Comparison of ENCODE assay signal across 20 cellular contexts in genomic region chr11:113877673-113878060, GRCh38. TPM values are rescaled to one million over a fixed set of nuclear protein-coding genes. Genes with fewer than 3 reads are reported as not detected.
DNase-seq lines count a peak whose midpoint lies in the region; ATAC-seq and TF ChIP-seq lines count a peak whose summit lies in the region.
"Had no signal": no experiment of that assay in that cellular context is flagged by ENCODE, and none has a peak within 500 bp of the region (broad histone marks: within the 10 kb centered on the region; RNA-seq: fewer than 3 reads in every experiment).

No MANE protein-coding gene starts in this region.

- in situ Hi-C loops in ACHN (cut with HindIII; ENCODE audit: low pct_ligation_motif_present, low pct_unique_long_range_greater_than_20kb, low sequenced_read_pairs): no loop called here

- POLR2A ChIA-PET in OCI-LY7 (lab: Charles Lee): no interaction called here

- no peaks in the 10 kb centered on the region for H3K9me3 ChIP-seq in OCI-LY7 (ENCODE audit: low read length)

- H4K20me1 ChIP-seq in OCI-LY7 (ENCODE audit: insufficient read depth, low read length): 0 out of 2 replicates have a peak, but pooled peaks cover 2% of the 10 kb centered on the region

- H3K36me3 ChIP-seq in OCI-LY7 (ENCODE audit: insufficient read depth, low read length): 0 out of 2 replicates have a peak, but pooled peaks cover 6% of the 10 kb centered on the region
- H3K36me3 ChIP-seq: cardiac muscle cell had no signal

- no peak for ATAC-seq in activated naive CD4-positive, alpha-beta T cell treated with anti-CD3 and anti-CD28 coated beads, Interleukin-2, amount 50 U/mL, for 72 hours
- no peak for ATAC-seq in HG03354 (IDR thresholded peaks at IDR 0.05; ENCODE audit: poor library complexity, severe bottlenecking, unreplicated experiment)
- ATAC-seq: effector memory CD8-positive, alpha-beta T cell; left ventricle myocardium superior had no signal

- no peaks in the 10 kb centered on the region for H3K27me3 Mint-ChIP-seq in activated naive CD4-positive, alpha-beta T cell treated with anti-CD3 and anti-CD28 coated beads for 36 hours (ENCODE audit: low read depth)
- H3K27me3 Mint-ChIP-seq: effector memory CD8-positive, alpha-beta T cell had no signal

- DNase-seq in activated naive CD4-positive, alpha-beta T cell treated with anti-CD3 and anti-CD28 coated beads for 36 hours: no peak
- DNase-seq in activated naive CD4-positive, alpha-beta T cell treated with Interleukin-2 at 50 U/mL for 16 hours: no peak
- DNase-seq in OCI-LY7 (ENCODE audit: low spot score) (peak; percentile 20), pulmonary artery endothelial cell (ENCODE audit: low read depth, low spot score) (peak; percentile 39), NOMO-1 treated with dmso at 0.1 percent for 144 hours (lab: John Stamatoyannopoulos, UW; ENCODE audit: unreplicated experiment) (no peak), ACHN (no peak)
- no peak for DNase-seq in activated naive CD4-positive, alpha-beta T cell treated with anti-CD3 and anti-CD28 coated beads, Interleukin-2, amount 50 U/mL, for 72 hours (ENCODE audit: low spot score in 2 of 2)
- DNase-seq: activated CD8-positive, alpha-beta memory T cell treated with anti-CD3 and anti-CD28 coated beads for 24 hours; effector memory CD8-positive, alpha-beta T cell; left ventricle myocardium superior; NCI-H345; NK-92 treated with Interleukin-12 subunit alpha and Interleukin-12 subunit beta, amount 100 ng/mL, for 24 hours; SHP77; stimulated activated CD4-positive, alpha-beta T cell treated with anti-CD3 and anti-CD28 coated beads, Interleukin-12 subunit alpha, Interleukin-12 subunit beta, amount 100 ng/mL, for 4 hours; stimulated activated naive CD4-positive, alpha-beta T cell treated with Interleukin-2 at 50 U/mL for 16 hours; T1000 had no signal

- CTCF ChIA-PET in activated naive CD4-positive, alpha-beta T cell treated with anti-CD3 and anti-CD28 coated beads for 36 hours (lab: Charles Lee): no interaction called here
- CTCF ChIA-PET in OCI-LY7 (lab: Charles Lee; ENCODE audit: unreplicated experiment): no interaction called here

- peaks cover 37% of the 10 kb centered on the region for H3K4me1 ChIP-seq in OCI-LY7 (ENCODE audit: insufficient read depth, low read length, poor library complexity, severe bottlenecking)

- H3K4me3 Mint-ChIP-seq in activated naive CD4-positive, alpha-beta T cell treated with anti-CD3 and anti-CD28 coated beads for 36 hours: no peak overlapping the region

- H3K27ac ChIP-seq in OCI-LY7 (ENCODE audit: low read depth, low read length, poor library complexity, severe bottlenecking): peak overlapping the region; percentile 68
- H3K27ac ChIP-seq: cardiac muscle cell had no signal

- peak overlapping the region; percentile 18; the same call in 1 of the 2 replicates for H2AFZ ChIP-seq in OCI-LY7 (ENCODE audit: low read length)

- BruUV-seq in OCI-LY7 (replicated peaks; lab: Mats Ljungman, UMichigan): no TSS peak

- peaks cover 25% of the 10 kb centered on the region for H3K79me2 ChIP-seq in OCI-LY7 (ENCODE audit: insufficient read depth, low read depth, low read length)

- no peak for TF ChIP-seq CTCF in OCI-LY7 (conservative IDR thresholded peaks at IDR 0.05; ENCODE audit: low read length)

- H3K4me1 Mint-ChIP-seq in activated naive CD4-positive, alpha-beta T cell treated with anti-CD3 and anti-CD28 coated beads for 36 hours (ENCODE audit: low read depth): peaks cover 32% of the 10 kb centered on the region

- H3K9me2 ChIP-seq in OCI-LY7 (ENCODE audit: insufficient read depth, low read length): no peaks in the 10 kb centered on the region

- peaks cover 2% of the 10 kb centered on the region for H3K36me3 Mint-ChIP-seq in activated naive CD4-positive, alpha-beta T cell treated with anti-CD3 and anti-CD28 coated beads for 36 hours (ENCODE audit: low read depth)
- H3K36me3 Mint-ChIP-seq in activated naive CD4-positive, alpha-beta T cell treated with anti-CD3 and anti-CD28 coated beads, Interleukin-2, amount 50 U/mL, for 72 hours: peaks cover 6 to 21% of the 10 kb centered on the region in 2 donors

- peak overlapping the region; percentile 96 for H3K4me3 ChIP-seq in OCI-LY7 (ENCODE audit: low read depth, low read length, poor library complexity, severe bottlenecking)
- H3K4me3 ChIP-seq: cardiac muscle cell had no signal

- peaks cover 4% of the 10 kb centered on the region for H3K9me3 Mint-ChIP-seq in activated naive CD4-positive, alpha-beta T cell treated with anti-CD3 and anti-CD28 coated beads for 36 hours
- H3K9me3 Mint-ChIP-seq in activated naive CD4-positive, alpha-beta T cell treated with anti-CD3 and anti-CD28 coated beads, Interleukin-2, amount 50 U/mL, for 72 hours: no peaks in the 10 kb centered on the region
- H3K9me3 Mint-ChIP-seq: effector memory CD8-positive, alpha-beta T cell had no signal

- H3K4me2 ChIP-seq in OCI-LY7 (ENCODE audit: low read length): peak overlapping the region; percentile 82

- peak overlapping the region; percentile 18 for H3K27ac Mint-ChIP-seq in activated naive CD4-positive, alpha-beta T cell treated with anti-CD3 and anti-CD28 coated beads for 36 hours
- H3K27ac Mint-ChIP-seq in activated naive CD4-positive, alpha-beta T cell treated with anti-CD3 and anti-CD28 coated beads, Interleukin-2, amount 50 U/mL, for 72 hours: peak overlapping the region; percentile 16 to 60

- intact Hi-C loops in activated naive CD4-positive, alpha-beta T cell treated with anti-CD3 and anti-CD28 coated beads for 36 hours (cut with micrococcal nuclease): loop anchor here (2.0 to 5.0 kb wide), 2 partner anchors 305 to 563 kb away; partner anchors contain the start of gene TTC12
- intact Hi-C loops in OCI-LY7 (cut with micrococcal nuclease; ENCODE audit: unreplicated experiment): loop anchor here (5.0 to 10.0 kb wide), 3 partner anchors 70 to 527 kb away; partner anchors contain the start of genes C11orf71, HTR3A and RBM7

RNA-seq across cellular contexts. Expression of gene USP28, which starts 2.3 kb away (rescaled TPM):
- 10 to 100 TPM; 26.1 to 26.8 TPM for total RNA-seq in activated naive CD4-positive, alpha-beta T cell treated with anti-CD3 and anti-CD28 coated beads for 36 hours
- total RNA-seq in OCI-LY7 (2014; rRNA removed; shearing (Covaris generic)): 26.8 and 36.8 TPM in 2 replicates
- total RNA-seq in OCI-LY7 (2022) (32.6 and 37.1 TPM in 2 replicates), pulmonary artery endothelial cell (31.7 and 55.2 TPM in 2 replicates)
- total RNA-seq in activated naive CD4-positive, alpha-beta T cell treated with anti-CD3 and anti-CD28 coated beads, Interleukin-2, amount 50 U/mL, for 72 hours: 10 to 100 TPM; 44.5 to 56.4 TPM

RNA-seq across cellular contexts. Expression of gene HTR3B, which starts 26.9 kb away (rescaled TPM):
- not detected for total RNA-seq in activated naive CD4-positive, alpha-beta T cell treated with anti-CD3 and anti-CD28 coated beads for 36 hours
- not detected in 2 replicates for total RNA-seq in OCI-LY7 (2014; rRNA removed; shearing (Covaris generic))
- not detected in 2 replicates for total RNA-seq in OCI-LY7 (2022)
- not detected for total RNA-seq in activated naive CD4-positive, alpha-beta T cell treated with anti-CD3 and anti-CD28 coated beads, Interleukin-2, amount 50 U/mL, for 72 hours
- not detected in 2 replicates for total RNA-seq in pulmonary artery endothelial cell
- total RNA-seq: cardiac muscle cell, fibroblast of villous mesenchyme, left ventricle myocardium superior, ureter had no signal

Comparison
In these comparisons a context has a peak if more than half of its experiments do, and no peak if none do; other contexts are left out.
1. DNase-seq: peak in OCI-LY7 (single experiment) and pulmonary artery endothelial cell (single experiment); none in activated naive CD4-positive, alpha-beta T cell treated with anti-CD3 and anti-CD28 coated beads for 36 hours (single experiment), activated naive CD4-positive, alpha-beta T cell treated with Interleukin-2 at 50 U/mL for 16 hours (single experiment), activated naive CD4-positive, alpha-beta T cell treated with anti-CD3 and anti-CD28 coated beads, Interleukin-2, amount 50 U/mL, for 72 hours (0 of 2), NOMO-1 treated with dmso at 0.1 percent for 144 hours (single experiment) and ACHN (single experiment).